In genomic region chr20:6519556-6519955, GRCh38 we compare ENCODE assay signal across 17 cellular contexts.
DNase-seq lines count a peak whose midpoint lies in the region; ATAC-seq and TF ChIP-seq lines count a peak whose summit lies in the region.
"Had no signal": no experiment of that assay in that cellular context is flagged by ENCODE, and none has a peak within 500 bp of the region (broad histone marks: within the 10 kb centered on the region; RNA-seq: fewer than 3 reads in every experiment).

No MANE protein-coding gene starts in this region.

- TF ChIP-seq POLR2A in suprapubic skin (IDR thresholded peaks at IDR 0.05) = no peak

- H3K9me3 ChIP-seq in HAP-1 = no peaks in the 10 kb centered on the region
- peaks cover 5% of the 10 kb centered on the region for H3K9me3 ChIP-seq in suprapubic skin

- in situ Hi-C loops in HAP-1 (cut with MboI; ENCODE audit: low sequenced_read_pairs) = no loop called here

- no peak for TF ChIP-seq CTCF in fibroblast of the aortic adventitia (IDR thresholded peaks at IDR 0.05; ENCODE audit: insufficient read depth, low read length)
- TF ChIP-seq CTCF in suprapubic skin (IDR thresholded peaks at IDR 0.05) = no peak

- H3K27ac ChIP-seq in suprapubic skin = no peak overlapping the region
- H3K27ac ChIP-seq: spleen had no signal

- 74% methylated on average over 1 of the region's 1 CpG for WGBS in suprapubic skin

- H3K36me3 ChIP-seq in HAP-1 (replicated peaks) = no peaks in the 10 kb centered on the region
- H3K36me3 ChIP-seq in suprapubic skin = no peaks in the 10 kb centered on the region
- H3K36me3 ChIP-seq: spleen had no signal

- H3K4me1 ChIP-seq in HAP-1 (no peaks in the 10 kb centered on the region), suprapubic skin (no peaks in the 10 kb centered on the region)
- H3K4me1 ChIP-seq: spleen had no signal

- TF ChIP-seq EP300 in suprapubic skin (IDR thresholded peaks at IDR 0.05) = no peak

- H3K27me3 ChIP-seq in HAP-1 (ENCODE audit: low read depth) = no peaks in the 10 kb centered on the region
- no peaks in the 10 kb centered on the region for H3K27me3 ChIP-seq in suprapubic skin
- H3K27me3 ChIP-seq: spleen had no signal

- H3K4me3 ChIP-seq in fibroblast of the aortic adventitia (ENCODE audit: low read depth, low read length) = no peak overlapping the region
- no peak overlapping the region for H3K4me3 ChIP-seq in HAP-1
- no peak overlapping the region for H3K4me3 ChIP-seq in suprapubic skin
- H3K4me3 ChIP-seq: spleen had no signal

- no peak for ATAC-seq in GM21717 (IDR thresholded peaks at IDR 0.05; ENCODE audit: unreplicated experiment)
- ATAC-seq: Panc1 had no signal

- DNase-seq in HCEC 1CT (peak; percentile 84), amniotic epithelial cell (ENCODE audit: low read depth) (peak; percentile 77), fibroblast of the aortic adventitia (ENCODE audit: low read depth) (peak; percentile 11), smooth muscle cell of the brain vasculature (ENCODE audit: low read depth, low spot score) (peak; percentile 29), HAP-1 (ENCODE audit: low spot score in 2 of 2) (no peak), suprapubic skin (ENCODE audit: low spot score in 2 of 2) (no peak)
- DNase-seq: activated effector memory CD4-positive, alpha-beta T cell treated with anti-CD3 and anti-CD28 coated beads, Interleukin-2, amount 50 U/mL, for 16 hours; C1 segment of cervical spinal cord; effector CD4-positive, alpha-beta T cell; EL; Kasumi-1; NCI-H187; NCI-H524 treated with DMSO at 0.1 percent for 48 hours; occipital lobe; spleen had no signal

Comparison
In these comparisons a context has a peak if more than half of its experiments do, and no peak if none do; other contexts are left out.
1. DNase-seq: peak in HCEC 1CT (single experiment), amniotic epithelial cell (single experiment), fibroblast of the aortic adventitia (single experiment) and smooth muscle cell of the brain vasculature (single experiment); none in HAP-1 (0 of 2) and suprapubic skin (0 of 2).